In genomic region chr15:78623786-78624497, GRCh38 we compare ENCODE assay signal across 18 cellular contexts. TPM values are rescaled to one million over a fixed set of nuclear protein-coding genes. Genes with fewer than 3 reads are reported as not detected.
DNase-seq lines count a peak whose midpoint lies in the region; ATAC-seq, FAIRE-seq and TF ChIP-seq lines count a peak whose summit lies in the region.
"Had no signal": no experiment of that assay in that cellular context is flagged by ENCODE, and none has a peak within 500 bp of the region (broad histone marks: within the 10 kb centered on the region; RNA-seq: fewer than 3 reads in every experiment).

No MANE protein-coding gene starts in this region.

- no peaks in the 10 kb centered on the region for H3K36me3 Mint-ChIP-seq in astrocyte (ENCODE audit: low read depth, unreplicated experiment)

- H3K9me3 Mint-ChIP-seq in astrocyte (ENCODE audit: unreplicated experiment), result peaks cover 1% of the 10 kb centered on the region
- H3K9me3 Mint-ChIP-seq: CD4-positive, alpha-beta T cell had no signal

- H3K79me2 ChIP-seq in astrocyte (ENCODE audit: insufficient read depth, low read length), result no peaks in the 10 kb centered on the region

- ATAC-seq in upper lobe of right lung (no peak), SK-N-SH treated with all-trans-retinoic acid at 6 μM for 48 hours (no peak)
- ATAC-seq: HepG2 had no signal

- no peak overlapping the region for H3K9ac ChIP-seq in astrocyte (ENCODE audit: low read length)
- H3K9ac ChIP-seq: GM23248 had no signal

- no peak overlapping the region for H3K27ac Mint-ChIP-seq in astrocyte (ENCODE audit: unreplicated experiment)
- H3K27ac Mint-ChIP-seq: B cell; CD4-positive, alpha-beta T cell had no signal

- FAIRE-seq in astrocyte (lab: Jason Lieb, UNC), result no peak
- FAIRE-seq: A204.1, D721Med, H54, HepG2, HTR-8/SVneo had no signal

- H3K4me3 ChIP-seq in HEK293 (ENCODE audit: low read depth, low read length), result no peak overlapping the region
- no peak overlapping the region for H3K4me3 ChIP-seq in astrocyte (ENCODE audit: insufficient read depth, low read depth, low read length)
- no peak overlapping the region for H3K4me3 ChIP-seq in upper lobe of right lung
- H3K4me3 ChIP-seq: GM23248 had no signal

- H4K20me1 ChIP-seq in astrocyte (ENCODE audit: insufficient read depth, low read length), result no peaks in the 10 kb centered on the region

- no peak overlapping the region for H3K27ac ChIP-seq in HEK293 (ENCODE audit: extremely low read depth, low read depth, low read length)
- no peak overlapping the region for H3K27ac ChIP-seq in astrocyte (ENCODE audit: low read depth, low read length)
- H3K27ac ChIP-seq in upper lobe of right lung, result no peak overlapping the region
- H3K27ac ChIP-seq: GM23248 had no signal

- POLR2A ChIA-PET in HEK293 (lab: Yijun Ruan, JAX), result no interaction called here

- no peaks in the 10 kb centered on the region for H3K36me3 ChIP-seq in HEK293 (ENCODE audit: control insufficient read depth in 2 of 2, insufficient read depth in 1 of 2, low read length in 2 of 2)
- no peaks in the 10 kb centered on the region for H3K36me3 ChIP-seq in astrocyte (ENCODE audit: insufficient read depth, low read length)
- H3K36me3 ChIP-seq in upper lobe of right lung, result no peaks in the 10 kb centered on the region

- no peak for TF ChIP-seq CTCF in HEK293 (tag by site-specific recombination; IDR thresholded peaks at IDR 0.05)
- TF ChIP-seq CTCF in astrocyte (IDR thresholded peaks at IDR 0.05; ENCODE audit: insufficient read depth, low read depth, low read length), result no peak
- TF ChIP-seq CTCF in upper lobe of right lung (IDR thresholded peaks at IDR 0.05), result no peak

- CTCF ChIA-PET in HEK293 (lab: Yijun Ruan, JAX), result interaction anchor here (0.7 to 1.5 kb wide), 3 partner anchors 11 to 127 kb away, joined by 3 to 4 read pairs (median 3); no protein-coding TSS in a partner anchor

- no peak overlapping the region for H3K4me2 ChIP-seq in astrocyte (ENCODE audit: low read length)

- H3K4me1 Mint-ChIP-seq in astrocyte (ENCODE audit: low read depth, unreplicated experiment), result no peaks in the 10 kb centered on the region
- H3K4me1 Mint-ChIP-seq: B cell had no signal

- H3K4me3 Mint-ChIP-seq in astrocyte (ENCODE audit: unreplicated experiment), result peak overlapping the region; percentile 43
- H3K4me3 Mint-ChIP-seq: B cell; CD4-positive, alpha-beta T cell had no signal

- DNase-seq in astrocyte (ENCODE audit: low read depth), result no peak
- peak; percentile 39 for DNase-seq in mesenteric fat pad (ENCODE audit: low spot score)
- DNase-seq in upper lobe of right lung, result peak; percentile 19
- no peak for DNase-seq in DMS153 (lab: John Stamatoyannopoulos, UW)
- no peak for DNase-seq in NOMO-1 treated with DMSO at 0.1 percent for 48 hours (lab: John Stamatoyannopoulos, UW; ENCODE audit: unreplicated experiment)
- DNase-seq: C1 segment of cervical spinal cord; CD4-positive, alpha-beta T cell; DND-41; GDM1; GM23248 had no signal

- intact Hi-C loops in upper lobe of right lung (cut with DNase I), result no loop called here

- H3K9me3 ChIP-seq in HEK293 (ENCODE audit: control insufficient read depth, insufficient read depth, low read depth, low read length), result no peaks in the 10 kb centered on the region
- H3K9me3 ChIP-seq in astrocyte (ENCODE audit: insufficient read depth, low read depth, low read length), result no peaks in the 10 kb centered on the region
- H3K9me3 ChIP-seq in upper lobe of right lung, result no peaks in the 10 kb centered on the region

- peaks cover 77% of the 10 kb centered on the region for H3K27me3 Mint-ChIP-seq in astrocyte (ENCODE audit: low read depth, unreplicated experiment)

- H3K4me1 ChIP-seq in HEK293 (ENCODE audit: control insufficient read depth, insufficient read depth, low read length) (no peaks in the 10 kb centered on the region), astrocyte (ENCODE audit: insufficient read depth, low read length) (no peaks in the 10 kb centered on the region), upper lobe of right lung (peaks cover 8% of the 10 kb centered on the region)

- no peak overlapping the region for H2AFZ ChIP-seq in astrocyte (ENCODE audit: low read depth, low read length)
- H2AFZ ChIP-seq: GM23248 had no signal

- H3K27me3 ChIP-seq in astrocyte (ENCODE audit: insufficient read depth, low read length), result peaks cover 62% of the 10 kb centered on the region
- H3K27me3 ChIP-seq in upper lobe of right lung, result peaks cover 52% of the 10 kb centered on the region

TF ChIP-seq in HEK293, 187 proteins besides CTCF, POLR2A, EP300 and RAD21:
- TF ChIP-seq ZNF692 (tag by site-specific recombination; IDR thresholded peaks at IDR 0.05) (no peak), SCRT1 (tag by site-specific recombination; IDR thresholded peaks at IDR 0.05; ENCODE audit: borderline replicate concordance) (peak; percentile 89), KLF8 (tag by site-specific recombination; IDR thresholded peaks at IDR 0.05) (no peak), ZNF837 (tag by site-specific recombination; IDR thresholded peaks at IDR 0.05) (no peak), SCRT2 (tag by site-specific recombination; IDR thresholded peaks at IDR 0.05) (peak; percentile 85)

TF ChIP-seq in SK-N-SH treated with all-trans-retinoic acid at 6 μM for 48 hours, 23 proteins besides CTCF, POLR2A, EP300 and RAD21:
- TF ChIP-seq BACH2 (CRISPR knock-in tag; IDR thresholded peaks at IDR 0.05; ENCODE audit: borderline replicate concordance), result no peak
- TF ChIP-seq ZC3H10 (CRISPR knock-in tag; IDR thresholded peaks at IDR 0.05), result no peak
- no peak for TF ChIP-seq POU6F1 (CRISPR knock-in tag; IDR thresholded peaks at IDR 0.05; ENCODE audit: borderline replicate concordance, low read depth)
- no peak for TF ChIP-seq ZFP30 (CRISPR knock-in tag; IDR thresholded peaks at IDR 0.05)
- TF ChIP-seq ZNF70 (CRISPR knock-in tag; IDR thresholded peaks at IDR 0.05), result no peak
- TF ChIP-seq TSHZ2 (CRISPR knock-in tag; IDR thresholded peaks at IDR 0.05), result no peak
- no peak for TF ChIP-seq PPARA (CRISPR knock-in tag; IDR thresholded peaks at IDR 0.05; ENCODE audit: borderline replicate concordance)
- no peak for TF ChIP-seq GLIS3 (CRISPR knock-in tag; IDR thresholded peaks at IDR 0.05)
- no peak for TF ChIP-seq TOX (CRISPR knock-in tag; IDR thresholded peaks at IDR 0.05; ENCODE audit: borderline replicate concordance)
- no peak for TF ChIP-seq ISL1 (CRISPR knock-in tag; IDR thresholded peaks at IDR 0.05)

RNA-seq across cellular contexts. Expression of gene CHRNA3, which starts 3.1 kb away (rescaled TPM):
- not detected in 2 replicates for total RNA-seq in astrocyte
- not detected for total RNA-seq in mesenteric fat pad
- total RNA-seq in upper lobe of right lung, result not detected
- total RNA-seq: B cell; CD4-positive, alpha-beta T cell; GM23248; HepG2 had no signal

RNA-seq across cellular contexts. Expression of gene CHRNB4, which starts 17.1 kb away (rescaled TPM):
- total RNA-seq in astrocyte, result not detected in 2 replicates
- total RNA-seq in mesenteric fat pad, result not detected
- total RNA-seq in upper lobe of right lung, result not detected
- total RNA-seq: B cell; CD4-positive, alpha-beta T cell; GM23248; HepG2 had no signal

RNA-seq across cellular contexts. Expression of gene CHRNA5, which starts 58.6 kb away (rescaled TPM):
- total RNA-seq in astrocyte, result 1.5 and 2.5 TPM in 2 replicates
- 1.7 TPM for total RNA-seq in mesenteric fat pad
- total RNA-seq in upper lobe of right lung, result 1.2 TPM

Comparison
In these comparisons a context has a peak if more than half of its experiments do, and no peak if none do; other contexts are left out.
1. DNase-seq: peak in mesenteric fat pad (single experiment) and upper lobe of right lung (single experiment); none in astrocyte (single experiment), DMS153 (single experiment) and NOMO-1 treated with DMSO at 0.1 percent for 48 hours (single experiment).